In genomic region chr11:80280737-80281136, GRCh38 we compare ENCODE assay signal across 13 cellular contexts.
DNase-seq lines count a peak whose midpoint lies in the region; ATAC-seq and TF ChIP-seq lines count a peak whose summit lies in the region.
"Had no signal": no experiment of that assay in that cellular context is flagged by ENCODE, and none has a peak within 500 bp of the region (broad histone marks: within the 10 kb centered on the region; RNA-seq: fewer than 3 reads in every experiment).

No MANE protein-coding gene starts in this region.

- peak; percentile 92 for DNase-seq in NCI-H446 treated with DMSO at 0.1 percent for 48 hours (lab: John Stamatoyannopoulos, UW)
- peak in 3 of 5 donors; percentile 30 to 46 (median 42) for DNase-seq in heart left ventricle
- no peak for DNase-seq in activated T-cell treated with anti-CD3 and anti-CD28 coated beads, Interleukin-2, amount 50 U/mL, for 48 hours
- no peak for DNase-seq in NOMO-1 treated with dmso at 0.1 percent for 144 hours (lab: John Stamatoyannopoulos, UW; ENCODE audit: unreplicated experiment)
- no peak for DNase-seq in left lobe of liver (ENCODE audit: low spot score)
- DNase-seq: DMS 273 treated with DMSO at 0.1 percent for 48 hours, NCI-H1105 treated with DMSO at 0.1 percent for 48 hours, NCI-H187 treated with DMSO at 0.1 percent for 48 hours had no signal

- H3K27ac ChIP-seq in 22Rv1 (peak overlapping the region; percentile 29), heart left ventricle (no peak overlapping the region)
- H3K27ac ChIP-seq: SK-N-MC had no signal

- H3K27me3 Mint-ChIP-seq in nephron (ENCODE audit: low read depth) = peaks cover 4% of the 10 kb centered on the region

- TF ChIP-seq CTCF in 22Rv1 (IDR thresholded peaks at IDR 0.05) = no peak
- no peak for TF ChIP-seq CTCF in heart left ventricle (IDR thresholded peaks at IDR 0.05)
- TF ChIP-seq CTCF in nephron (IDR thresholded peaks at IDR 0.05; ENCODE audit: unreplicated experiment in 3 of 3) = no peak

- no peaks in the 10 kb centered on the region for H3K4me1 ChIP-seq in heart left ventricle

- no peak overlapping the region for H3K4me3 ChIP-seq in heart left ventricle
- H3K4me3 ChIP-seq: SK-N-MC had no signal

- no peaks in the 10 kb centered on the region for H3K9me3 Mint-ChIP-seq in nephron

- H3K27ac Mint-ChIP-seq in nephron = peak overlapping the region in 2 of 3 experiments; percentile 20 to 28
- H3K27ac Mint-ChIP-seq: CD14-positive monocyte had no signal

- intact Hi-C loops in heart left ventricle (cut with DNase I) = no loop called here

- peaks cover 11% of the 10 kb centered on the region for H3K4me1 Mint-ChIP-seq in nephron
- H3K4me1 Mint-ChIP-seq: CD14-positive monocyte had no signal

- H3K27me3 ChIP-seq in heart left ventricle = no peaks in the 10 kb centered on the region

- TF ChIP-seq POLR2A in heart left ventricle (IDR thresholded peaks at IDR 0.05) = no peak

- no peaks in the 10 kb centered on the region for H3K36me3 Mint-ChIP-seq in nephron (ENCODE audit: low read depth)
- H3K36me3 Mint-ChIP-seq: CD14-positive monocyte had no signal

- no peak overlapping the region for H3K4me3 Mint-ChIP-seq in nephron
- H3K4me3 Mint-ChIP-seq: CD14-positive monocyte had no signal

- ATAC-seq in heart left ventricle (peak; percentile 42 to 71 (median 49)), left lobe of liver (no peak), HG02970 (IDR thresholded peaks at IDR 0.05; ENCODE audit: low FRiP score, unreplicated experiment) (no peak)

- H3K36me3 ChIP-seq in heart left ventricle = no peaks in the 10 kb centered on the region

- WGBS in heart left ventricle, 4 donors = 43 to 66% (median 53%) methylated on average over 3 of the region's 3 CpGs

- H3K9me3 ChIP-seq in heart left ventricle = no peaks in the 10 kb centered on the region

Comparison
In these comparisons a context has a peak if more than half of its experiments do, and no peak if none do; other contexts are left out.
1. DNase-seq: peak in NCI-H446 treated with DMSO at 0.1 percent for 48 hours (single experiment) and heart left ventricle (3 of 5); none in activated T-cell treated with anti-CD3 and anti-CD28 coated beads, Interleukin-2, amount 50 U/mL, for 48 hours (0 of 2), NOMO-1 treated with dmso at 0.1 percent for 144 hours (single experiment) and left lobe of liver (single experiment).
2. ATAC-seq: peak in heart left ventricle (4 of 4); none in left lobe of liver (single experiment) and HG02970 (single experiment).